9 cellular contexts compared by ENCODE assay signal in the genomic region with DNA sequence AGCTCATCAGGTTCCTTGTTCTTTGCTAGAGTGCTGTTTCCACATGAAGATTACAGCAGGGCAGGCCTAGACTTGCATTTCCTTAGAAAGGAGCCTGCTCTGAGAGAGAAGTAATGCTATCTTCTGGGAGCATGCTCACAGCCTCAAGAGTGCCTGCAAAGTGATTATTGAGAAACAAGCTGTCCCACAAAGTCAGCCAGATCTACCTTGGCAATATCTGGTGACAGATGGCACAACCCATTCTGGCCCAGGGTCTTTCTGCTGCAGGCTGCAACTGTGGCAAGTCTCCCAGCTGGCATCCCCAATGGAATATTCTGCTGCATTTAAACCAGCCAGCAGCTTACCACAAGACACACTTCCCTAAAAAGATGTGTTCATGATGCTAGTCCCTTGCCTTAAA. TPM values are rescaled to one million over a fixed set of nuclear protein-coding genes. Genes with fewer than 3 reads are reported as not detected.
A peak's percentile ranks its signal among the peaks of the same experiment; 100 is the strongest.
DNase-seq lines count a peak whose midpoint lies in the region; ATAC-seq and TF ChIP-seq lines count a peak whose summit lies in the region.
"Had no signal": no experiment of that assay in that cellular context is flagged by ENCODE, and none has a peak within 500 bp of the region (broad histone marks: within the 10 kb centered on the region; RNA-seq: fewer than 3 reads in every experiment).

No MANE protein-coding gene starts in this region.

- TF ChIP-seq CTCF in Loucy (conservative IDR thresholded peaks at IDR 0.05; ENCODE audit: low read length) (no peak), activated B cell treated with CpG ODN at 0.5 μM for 24 hours (IDR thresholded peaks at IDR 0.05) (no peak)

- H3K27ac Mint-ChIP-seq in activated B cell treated with CpG ODN at 0.5 μM for 24 hours: peak overlapping the region; percentile 5
- peak overlapping the region in 6 of 9 donors; percentile 43 to 80 (median 72) for H3K27ac Mint-ChIP-seq in naive thymus-derived CD4-positive, alpha-beta T cell
- peak overlapping the region in 2 of 8 donors; percentile 47 to 68 for H3K27ac Mint-ChIP-seq in CD8-positive, alpha-beta memory T cell

- peaks cover 25% of the 10 kb centered on the region for H3K4me1 ChIP-seq in Loucy (ENCODE audit: insufficient read depth, low read length, poor library complexity, severe bottlenecking)
- H3K4me1 ChIP-seq in naive thymus-derived CD4-positive, alpha-beta T cell (ENCODE audit: control insufficient read depth in 2 of 2, insufficient read depth in 2 of 2, low read length in 2 of 2): peaks cover 0 to 8% of the 10 kb centered on the region in 2 donors
- H3K4me1 ChIP-seq in CD8-positive, alpha-beta memory T cell (ENCODE audit: insufficient read depth, low read length): peaks cover 8% of the 10 kb centered on the region

- H3K9me3 Mint-ChIP-seq in activated B cell treated with CpG ODN at 0.5 μM for 24 hours: no peaks in the 10 kb centered on the region
- H3K9me3 Mint-ChIP-seq in naive thymus-derived CD4-positive, alpha-beta T cell: no peaks in the 10 kb centered on the region
- H3K9me3 Mint-ChIP-seq in CD8-positive, alpha-beta memory T cell: no peaks in the 10 kb centered on the region

- no peak overlapping the region for H3K4me3 Mint-ChIP-seq in activated B cell treated with CpG ODN at 0.5 μM for 24 hours
- H3K4me3 Mint-ChIP-seq in naive thymus-derived CD4-positive, alpha-beta T cell: peak overlapping the region in 1 of 10 donors; percentile 36
- H3K4me3 Mint-ChIP-seq in CD8-positive, alpha-beta memory T cell: no peak overlapping the region

- H3K27me3 ChIP-seq in Loucy (ENCODE audit: insufficient read depth, low read length, poor library complexity, severe bottlenecking): no peaks in the 10 kb centered on the region
- H3K27me3 ChIP-seq in naive thymus-derived CD4-positive, alpha-beta T cell (ENCODE audit: control insufficient read depth in 2 of 2, insufficient read depth in 2 of 2, low read length in 2 of 2): no peaks in the 10 kb centered on the region
- no peaks in the 10 kb centered on the region for H3K27me3 ChIP-seq in CD8-positive, alpha-beta memory T cell (ENCODE audit: insufficient read depth, low read length, poor library complexity, severe bottlenecking)

- H3K27ac ChIP-seq in naive thymus-derived CD4-positive, alpha-beta T cell (ENCODE audit: low read depth, low read length): no peak overlapping the region
- no peak overlapping the region for H3K27ac ChIP-seq in CD8-positive, alpha-beta memory T cell (ENCODE audit: low read depth, low read length)

- peaks cover 14% of the 10 kb centered on the region for H3K4me1 Mint-ChIP-seq in activated B cell treated with CpG ODN at 0.5 μM for 24 hours
- peaks cover 8 to 44% (median 36%) of the 10 kb centered on the region in 7 donors for H3K4me1 Mint-ChIP-seq in naive thymus-derived CD4-positive, alpha-beta T cell
- peaks cover 4 to 23% (median 22%) of the 10 kb centered on the region in 3 donors for H3K4me1 Mint-ChIP-seq in CD8-positive, alpha-beta memory T cell

- ATAC-seq in activated B cell treated with CpG ODN at 0.5 μM for 24 hours (ENCODE audit: low read depth): no peak
- no peak for ATAC-seq in naive thymus-derived CD4-positive, alpha-beta T cell
- ATAC-seq in HG03108 (IDR thresholded peaks at IDR 0.05; ENCODE audit: unreplicated experiment): no peak
- no peak for ATAC-seq in HG02973 (IDR thresholded peaks at IDR 0.05; ENCODE audit: unreplicated experiment)

- CTCF ChIA-PET in activated B cell treated with CpG ODN at 0.5 μM for 24 hours (lab: Charles Lee): interaction anchor here (3.2 kb wide), 1 partner anchor 167 kb away, joined by 17 read pairs; no protein-coding TSS in a partner anchor
- CTCF ChIA-PET in naive thymus-derived CD4-positive, alpha-beta T cell (lab: Charles Lee): no interaction called here
- CTCF ChIA-PET in CD8-positive, alpha-beta memory T cell (lab: Charles Lee): interaction anchor here (1.0 kb wide), 1 partner anchor 23 kb away, joined by 3 read pairs; no protein-coding TSS in a partner anchor

- no peaks in the 10 kb centered on the region for H3K27me3 Mint-ChIP-seq in activated B cell treated with CpG ODN at 0.5 μM for 24 hours
- H3K27me3 Mint-ChIP-seq in naive thymus-derived CD4-positive, alpha-beta T cell: no peaks in the 10 kb centered on the region
- no peaks in the 10 kb centered on the region for H3K27me3 Mint-ChIP-seq in CD8-positive, alpha-beta memory T cell

- peak overlapping the region; percentile 6 for H3K4me2 ChIP-seq in Loucy (ENCODE audit: low read depth, low read length, poor library complexity, severe bottlenecking)

- 0 out of 2 replicates have a peak, but pooled peaks cover 4% of the 10 kb centered on the region for H3F3A ChIP-seq in Loucy (ENCODE audit: low read depth)

- H3K9ac ChIP-seq in Loucy (ENCODE audit: low read depth, low read length, poor library complexity, severe bottlenecking): peak overlapping the region; percentile 38

- H3K36me3 ChIP-seq in Loucy (ENCODE audit: insufficient read depth, low read length): peaks cover 62% of the 10 kb centered on the region
- peaks cover 10 to 42% (median 18%) of the 10 kb centered on the region in 3 experiments for H3K36me3 ChIP-seq in naive thymus-derived CD4-positive, alpha-beta T cell (ENCODE audit: control insufficient read depth in 2 of 3, insufficient read depth in 3 of 3, low read length in 3 of 3)
- peaks cover 32% of the 10 kb centered on the region for H3K36me3 ChIP-seq in CD8-positive, alpha-beta memory T cell (ENCODE audit: insufficient read depth, low read length)

- no peaks in the 10 kb centered on the region; the same call in 1 of the 2 replicates for H3K79me2 ChIP-seq in Loucy (ENCODE audit: insufficient read depth, low read length)

- POLR2A ChIA-PET in activated B cell treated with CpG ODN at 0.5 μM for 24 hours (lab: Charles Lee): no interaction called here
- POLR2A ChIA-PET in naive thymus-derived CD4-positive, alpha-beta T cell (lab: Charles Lee): interaction anchor here (1.2 kb wide), 1 partner anchor 23 kb away, joined by 3 read pairs; no protein-coding TSS in a partner anchor
- POLR2A ChIA-PET in CD8-positive, alpha-beta memory T cell (lab: Charles Lee): no interaction called here

- no peaks in the 10 kb centered on the region for H3K9me2 ChIP-seq in Loucy (replicated peaks; ENCODE audit: low read depth, low read length)

- intact Hi-C loops in activated B cell treated with CpG ODN at 0.5 μM for 24 hours (cut with micrococcal nuclease): loop anchor here (10.0 kb wide), 1 partner anchor 523 kb away; no protein-coding TSS in a partner anchor
- intact Hi-C loops in naive thymus-derived CD4-positive, alpha-beta T cell (cut with micrococcal nuclease): loop anchor here in 1 of 2 donors (5.0 kb wide), 2 partner anchors 50 to 165 kb away; no protein-coding TSS in a partner anchor

- H3K4me3 ChIP-seq in Loucy (ENCODE audit: low read length, poor library complexity, severe bottlenecking): no peak overlapping the region
- no peak overlapping the region for H3K4me3 ChIP-seq in naive thymus-derived CD4-positive, alpha-beta T cell (ENCODE audit: low read length)
- no peak overlapping the region for H3K4me3 ChIP-seq in CD8-positive, alpha-beta memory T cell (ENCODE audit: low read length)

- peak; percentile 42 for DNase-seq in GDM1 (lab: John Stamatoyannopoulos, UW)
- no peak for DNase-seq in activated B cell treated with CpG ODN at 0.5 μM for 24 hours
- DNase-seq in naive thymus-derived CD4-positive, alpha-beta T cell: no peak
- DNase-seq in CD8-positive, alpha-beta memory T cell: no peak
- DNase-seq: activated CD8-positive, alpha-beta memory T cell treated with anti-CD3 and anti-CD28 coated beads, Interleukin-2, amount 50 U/mL, for 48 hours; NCI-H1436 treated with DMSO at 0.1 percent for 48 hours had no signal

- H3K9me3 ChIP-seq in Loucy (ENCODE audit: insufficient read depth, low read depth, low read length): no peaks in the 10 kb centered on the region
- no peaks in the 10 kb centered on the region for H3K9me3 ChIP-seq in naive thymus-derived CD4-positive, alpha-beta T cell (ENCODE audit: control insufficient read depth in 2 of 3, low read length in 3 of 3)
- H3K9me3 ChIP-seq in CD8-positive, alpha-beta memory T cell (ENCODE audit: low read length): no peaks in the 10 kb centered on the region

- no peak overlapping the region for H2AFZ ChIP-seq in Loucy (ENCODE audit: low read length)

- H3K36me3 Mint-ChIP-seq in activated B cell treated with CpG ODN at 0.5 μM for 24 hours (ENCODE audit: low read depth): peaks cover 83% of the 10 kb centered on the region
- H3K36me3 Mint-ChIP-seq in naive thymus-derived CD4-positive, alpha-beta T cell: peaks cover 18 to 56% (median 30%) of the 10 kb centered on the region in 5 donors
- peaks cover 12 to 80% (median 38%) of the 10 kb centered on the region in 3 donors for H3K36me3 Mint-ChIP-seq in CD8-positive, alpha-beta memory T cell

- H4K20me1 ChIP-seq in Loucy (ENCODE audit: insufficient read depth, low read length, poor library complexity, severe bottlenecking): no peaks in the 10 kb centered on the region

RNA-seq across cellular contexts. Expression of a gene that starts 29.3 kb away (rescaled TPM):
- 39.3 and 42.5 TPM in 2 replicates for total RNA-seq in activated B cell treated with CpG ODN at 0.5 μM for 24 hours
- 10 to 100 TPM; 21.2 to 50.8 (median 34.0) TPM for total RNA-seq in naive thymus-derived CD4-positive, alpha-beta T cell
- 1 to 10 TPM; 4.0 to 9.4 TPM for polyA plus RNA-seq in naive thymus-derived CD4-positive, alpha-beta T cell
- 10 to 100 TPM; 17.3 to 18.0 TPM for total RNA-seq in CD8-positive, alpha-beta memory T cell
- polyA plus RNA-seq in CD8-positive, alpha-beta memory T cell: 9.6 TPM

RNA-seq across cellular contexts. Expression of a gene that starts 58.4 kb away (rescaled TPM):
- total RNA-seq in activated B cell treated with CpG ODN at 0.5 μM for 24 hours: 16.2 and 20.8 TPM in 2 replicates
- 10 to 100 TPM; 24.0 to 29.5 (median 28.2) TPM for total RNA-seq in naive thymus-derived CD4-positive, alpha-beta T cell
- polyA plus RNA-seq in naive thymus-derived CD4-positive, alpha-beta T cell: 10 to 100 TPM in 1 of 2 donors, 1 to 10 TPM in 1; 9.6 to 10.5 TPM
- total RNA-seq in CD8-positive, alpha-beta memory T cell: 10 to 100 TPM; 17.9 to 18.9 TPM
- 7.4 TPM for polyA plus RNA-seq in CD8-positive, alpha-beta memory T cell
